ENCODE assay signal across 25 cellular contexts in the genomic region with DNA sequence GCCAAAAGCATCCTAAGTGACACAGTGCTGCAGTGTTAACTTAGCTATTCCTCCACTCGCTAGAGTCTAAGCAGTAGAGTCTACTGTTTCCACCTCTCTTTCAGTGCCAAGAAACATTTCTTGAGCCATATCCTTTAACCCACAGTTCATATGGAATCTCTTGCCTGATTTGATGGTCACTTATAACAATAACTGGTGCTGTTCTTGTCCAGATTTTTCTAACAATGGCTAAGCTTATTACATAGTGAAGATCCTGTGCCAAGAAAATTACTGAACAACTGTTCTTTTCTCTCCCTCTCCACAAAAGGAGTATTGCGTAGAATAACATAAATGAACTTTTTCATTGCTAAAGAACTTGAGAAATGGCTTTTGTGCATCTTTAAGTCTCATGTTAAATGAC.
DNase-seq lines count a peak whose midpoint lies in the region; ATAC-seq, FAIRE-seq and TF ChIP-seq lines count a peak whose summit lies in the region.
"Had no signal": no experiment of that assay in that cellular context is flagged by ENCODE, and none has a peak within 500 bp of the region (broad histone marks: within the 10 kb centered on the region; RNA-seq: fewer than 3 reads in every experiment).

No MANE protein-coding gene starts in this region.

- H3K27ac ChIP-seq in vagina (peak overlapping the region; percentile 68), esophagus squamous epithelium (peak overlapping the region in 1 of 4 donors; percentile 1)
- H3K27ac ChIP-seq: GM23248, SJCRH30 had no signal

- peak; percentile 38 for DNase-seq in globus pallidus (ENCODE audit: low spot score)
- peak; percentile 10 for DNase-seq in putamen (ENCODE audit: low spot score)
- DNase-seq in vagina (ENCODE audit: extremely low spot score in 2 of 2): no peak
- no peak for DNase-seq in esophagus squamous epithelium (lab: John Stamatoyannopoulos, UW)
- no peak for DNase-seq in GM19239 (ENCODE audit: insufficient read length, low spot score)
- DNase-seq in NCI-H1436 treated with DMSO at 0.1 percent for 48 hours (lab: John Stamatoyannopoulos, UW): no peak
- DNase-seq: Caco-2; CD4-positive, alpha-beta memory T cell; DND-41; GM23248; H9; KBM-7; MV-4-11; NCI-H1105; NCI-H146; NCI-H1930; NCI-H2107; NCI-H524; NCI-H774; NK-92 treated with Interleukin-12 subunit alpha and Interleukin-12 subunit beta, amount 100 ng/mL, for 24 hours; PC-3; SJCRH30 had no signal

- H3K27me3 ChIP-seq in vagina: no peaks in the 10 kb centered on the region
- no peaks in the 10 kb centered on the region for H3K27me3 ChIP-seq in esophagus squamous epithelium
- H3K27me3 ChIP-seq: SJCRH30 had no signal

- 75 to 90% methylated on average over 2 of the region's 2 CpGs for WGBS in esophagus squamous epithelium, 2 donors

- FAIRE-seq in colon (lab: Jason Lieb, UNC): peak; percentile 43
- FAIRE-seq in GM19239 (lab: Jason Lieb, UNC): no peak
- FAIRE-seq: GM12892 had no signal

- H3K4me1 ChIP-seq in vagina (peaks cover 16% of the 10 kb centered on the region), esophagus squamous epithelium (peaks cover 0 to 13% (median 6%) of the 10 kb centered on the region in 3 donors)
- H3K4me1 ChIP-seq: SJCRH30 had no signal

- no peak overlapping the region for H3K4me3 ChIP-seq in vagina
- H3K4me3 ChIP-seq in esophagus squamous epithelium: no peak overlapping the region
- H3K4me3 ChIP-seq: GM23248, SJCRH30 had no signal

- TF ChIP-seq POLR2A in vagina (IDR thresholded peaks at IDR 0.05) (no peak), esophagus squamous epithelium (IDR thresholded peaks at IDR 0.05) (no peak)

- no peak for ATAC-seq in HG03025 (IDR thresholded peaks at IDR 0.05; ENCODE audit: low FRiP score, unreplicated experiment)
- ATAC-seq: PC-3 had no signal

- no peaks in the 10 kb centered on the region for H3K9me3 ChIP-seq in vagina
- H3K9me3 ChIP-seq in esophagus squamous epithelium: no peaks in the 10 kb centered on the region
- H3K9me3 ChIP-seq: Caco-2, SJCRH30 had no signal

- H3K36me3 ChIP-seq in vagina (no peaks in the 10 kb centered on the region), esophagus squamous epithelium (no peaks in the 10 kb centered on the region)
- H3K36me3 ChIP-seq: SJCRH30 had no signal

- intact Hi-C loops in vagina (cut with DNase I): no loop called here
- intact Hi-C loops in esophagus squamous epithelium (cut with DNase I): no loop called here

- no peak for TF ChIP-seq CTCF in vagina (IDR thresholded peaks at IDR 0.05)
- no peak for TF ChIP-seq CTCF in esophagus squamous epithelium (IDR thresholded peaks at IDR 0.05)

Comparison
In these comparisons a context has a peak if more than half of its experiments do, and no peak if none do; other contexts are left out.
1. DNase-seq: peak in globus pallidus (single experiment) and putamen (single experiment); none in vagina (0 of 2), esophagus squamous epithelium (single experiment), GM19239 (single experiment) and NCI-H1436 treated with DMSO at 0.1 percent for 48 hours (single experiment).